Comparison of ENCODE assay signal across 8 cellular contexts in the genomic region with DNA sequence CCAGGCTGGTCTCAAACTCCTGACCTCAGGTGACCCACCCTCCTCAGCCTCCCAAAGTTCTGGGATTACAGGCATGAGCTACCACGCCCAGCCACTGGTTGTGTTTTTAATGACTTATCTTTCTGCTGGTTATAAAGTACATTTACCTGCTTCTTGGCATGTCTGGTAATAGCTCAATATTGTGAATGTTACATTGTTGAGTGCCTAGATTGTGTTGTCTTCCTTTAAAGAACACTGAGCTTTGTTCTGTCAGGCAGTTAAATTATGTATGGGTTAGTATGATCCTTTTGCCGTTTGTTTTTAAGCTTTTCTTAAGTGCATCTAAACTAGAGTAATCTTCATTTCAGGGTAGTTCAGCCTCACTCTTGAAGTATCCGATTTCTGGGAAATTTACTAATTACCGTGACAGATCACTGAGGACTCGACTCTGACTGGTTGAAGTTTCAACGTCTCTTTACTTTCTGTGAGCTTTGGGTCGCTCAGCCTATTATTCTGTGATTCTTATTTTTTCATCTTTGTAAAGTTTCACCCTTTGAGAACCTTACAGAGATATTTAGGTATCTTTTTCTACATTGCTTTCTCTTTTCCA.
"Had no signal": no experiment of that assay in that cellular context is flagged by ENCODE, and none has a peak within 500 bp of the region (broad histone marks: within the 10 kb centered on the region; RNA-seq: fewer than 3 reads in every experiment).

No MANE protein-coding gene starts in this region.

- H3K9me3 Mint-ChIP-seq: GM23338, H9, HFFc6 had no signal

- H3K4me1 Mint-ChIP-seq: IgD-negative memory B cell had no signal

- H3K4me3 ChIP-seq: GM23338 had no signal

- H2AFZ ChIP-seq: GM23338 had no signal

- H3K4me2 ChIP-seq: GM23338 had no signal

- ATAC-seq: GM23338, HepG2 had no signal

- H3K27ac ChIP-seq: HL-60 had no signal

- H3K4me3 Mint-ChIP-seq: GM23338, H9, HFFc6, IgD-negative memory B cell had no signal

- H3K27me3 Mint-ChIP-seq: IgD-negative memory B cell had no signal

- DNase-seq: H9, HCEC 1CT, HFFc6, KBM-7 had no signal

- H3K27ac Mint-ChIP-seq: GM23338, H9, HFFc6, IgD-negative memory B cell had no signal
